In the genomic region with DNA sequence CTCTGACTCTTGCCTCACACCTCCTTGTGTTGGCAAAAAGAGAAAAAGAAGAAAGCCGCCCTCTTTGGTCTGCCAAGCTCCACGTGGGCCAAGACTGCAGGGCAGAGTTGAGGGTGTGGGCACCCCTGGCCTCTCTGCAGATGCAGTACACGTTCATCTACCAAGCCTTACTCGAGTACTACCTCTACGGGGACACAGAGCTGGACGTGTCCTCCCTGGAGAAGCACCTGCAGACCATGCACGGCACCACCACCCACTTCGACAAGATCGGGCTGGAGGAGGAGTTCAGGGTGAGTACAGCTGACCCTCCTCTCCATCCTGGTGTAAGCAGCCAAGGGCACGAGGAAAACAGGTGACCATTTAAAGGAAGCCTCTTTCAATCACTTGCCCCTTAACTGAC, we compare ENCODE assay signal across 16 cellular contexts.
"Had no signal": no experiment of that assay in that cellular context is flagged by ENCODE, and none has a peak within 500 bp of the region (broad histone marks: within the 10 kb centered on the region; RNA-seq: fewer than 3 reads in every experiment).

No MANE protein-coding gene starts in this region.

- H3K9me3 ChIP-seq: ascending aorta, esophagus squamous epithelium, left lung, psoas muscle, testis had no signal

- H3K4me3 ChIP-seq: ascending aorta, esophagus squamous epithelium, left lung, psoas muscle, testis had no signal

- H3K27ac ChIP-seq: ascending aorta, esophagus squamous epithelium, left lung, psoas muscle, testis had no signal

- H3K9me3 Mint-ChIP-seq: memory B cell; naive thymus-derived CD8-positive, alpha-beta T cell; T-helper 1 cell treated with Interleukin-12 subunit alpha and Interleukin-12 subunit beta and Interleukin-4 antibody, amounts not matched to agents 30 μg/mL and 1 μg/mL, for 36 hours had no signal

- H3K27ac Mint-ChIP-seq: activated CD8-positive, alpha-beta T cell treated with anti-CD3 and anti-CD28 coated beads, Interleukin-2, amount 10 ng/mL, durations not matched to agents 7 days and 5 days; memory B cell; T-helper 1 cell treated with Interleukin-12 subunit alpha and Interleukin-12 subunit beta and Interleukin-4 antibody, amounts not matched to agents 30 μg/mL and 1 μg/mL, for 36 hours; WTC11 had no signal

- ATAC-seq: stimulated activated naive CD8-positive, alpha-beta T cell treated with anti-CD3 and anti-CD28 coated beads, Interleukin-15, amount 100 ng/mL, for 72 hours had no signal

- H3K4me1 ChIP-seq: testis had no signal

- DNase-seq: activated CD4-positive, alpha-beta T cell treated with anti-CD3 and anti-CD28 coated beads for 4 hours; activated CD8-positive, alpha-beta memory T cell treated with anti-CD3 and anti-CD28 coated beads, Interleukin-2, amount 50 U/mL, for 48 hours; activated CD8-positive, alpha-beta T cell treated with anti-CD3 and anti-CD28 coated beads, Interleukin-2, amount 10 ng/mL, durations not matched to agents 7 days and 5 days; activated naive CD4-positive, alpha-beta T cell treated with Interleukin-2 at 50 U/mL for 16 hours; esophagus squamous epithelium; hippocampal formation; left lung; naive thymus-derived CD8-positive, alpha-beta T cell; psoas muscle; stimulated activated CD4-positive, alpha-beta T cell treated with anti-CD3 and anti-CD28 coated beads, Interleukin-1b, Interleukin-23, amount 100 ng/mL, for 48 hours; stimulated activated naive CD8-positive, alpha-beta T cell treated with anti-CD3 and anti-CD28 coated beads, Interleukin-15, amount 100 ng/mL, for 72 hours; testis had no signal

- H3K4me3 Mint-ChIP-seq: activated CD8-positive, alpha-beta T cell treated with anti-CD3 and anti-CD28 coated beads, Interleukin-2, amount 10 ng/mL, durations not matched to agents 7 days and 5 days; memory B cell; stimulated activated naive CD8-positive, alpha-beta T cell treated with anti-CD3 and anti-CD28 coated beads, Interleukin-15, amount 100 ng/mL, for 72 hours; T-helper 1 cell treated with Interleukin-12 subunit alpha and Interleukin-12 subunit beta and Interleukin-4 antibody, amounts not matched to agents 30 μg/mL and 1 μg/mL, for 36 hours; WTC11 had no signal

- H3K36me3 Mint-ChIP-seq: WTC11 had no signal

- H3K27me3 ChIP-seq: ascending aorta, esophagus squamous epithelium, left lung, testis had no signal

- H3K27me3 Mint-ChIP-seq: memory B cell; naive thymus-derived CD8-positive, alpha-beta T cell; stimulated activated naive CD8-positive, alpha-beta T cell treated with anti-CD3 and anti-CD28 coated beads, Interleukin-15, amount 100 ng/mL, for 72 hours had no signal
